Comparison of ENCODE assay signal across 9 cellular contexts in genomic region chr5:152380415-152381123, GRCh38. TPM values are rescaled to one million over a fixed set of nuclear protein-coding genes. Genes with fewer than 3 reads are reported as not detected.
"Had no signal": no experiment of that assay in that cellular context is flagged by ENCODE, and none has a peak within 500 bp of the region (broad histone marks: within the 10 kb centered on the region; RNA-seq: fewer than 3 reads in every experiment).

No MANE protein-coding gene starts in this region.

- H3K36me3 ChIP-seq: HAP-1 had no signal

- H3K27ac ChIP-seq: GM23248 had no signal

- ATAC-seq: HCT116, K562 had no signal

- H3K4me1 ChIP-seq: HAP-1 had no signal

- H3K27ac Mint-ChIP-seq: HFFc6 had no signal

- H3K4me3 ChIP-seq: GM23248, HAP-1, K562 had no signal

- DNase-seq: GM23248, GOT3, H7, HFFc6, IMR-90 had no signal

- H3K9me3 ChIP-seq: HAP-1 had no signal

- H3K4me3 Mint-ChIP-seq: HFFc6 had no signal

RNA-seq across cellular contexts. Expression of gene NMUR2, which starts 24.5 kb away (rescaled TPM):
- total RNA-seq: GM23248, H4, H7, HFFc6, IMR-90, K562 had no signal
